ENCODE assay signal across 28 cellular contexts in the genomic region with DNA sequence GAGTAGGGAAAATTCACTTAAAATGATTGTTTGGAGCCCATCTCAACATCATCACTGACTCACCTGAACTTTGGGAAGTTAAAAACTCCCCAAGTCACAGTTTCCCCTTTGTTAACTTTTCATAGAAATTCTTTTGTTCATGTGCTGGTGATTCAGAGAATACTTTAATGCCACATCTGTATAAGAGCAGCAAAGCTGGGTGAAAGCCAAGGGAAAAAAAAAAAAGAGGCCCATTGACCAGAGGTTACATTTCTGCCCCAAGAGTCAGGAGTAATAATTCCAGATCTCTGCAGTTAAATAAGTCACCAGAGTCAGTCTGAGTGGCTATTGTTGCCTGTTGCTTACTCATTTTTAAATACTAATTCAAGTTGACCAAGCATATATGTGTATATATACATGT.
DNase-seq lines count a peak whose midpoint lies in the region; ATAC-seq and TF ChIP-seq lines count a peak whose summit lies in the region.
"Had no signal": no experiment of that assay in that cellular context is flagged by ENCODE, and none has a peak within 500 bp of the region (broad histone marks: within the 10 kb centered on the region; RNA-seq: fewer than 3 reads in every experiment).

No MANE protein-coding gene starts in this region.

- CTCF ChIA-PET in PC-3 (lab: Charles Lee), result no interaction called here

- H3K9me2 ChIP-seq in GM23338 (ENCODE audit: insufficient read depth) (no peaks in the 10 kb centered on the region), PC-3 (replicated peaks; ENCODE audit: low read length) (no peaks in the 10 kb centered on the region)
- H3K9me2 ChIP-seq: SK-N-SH had no signal

- no peaks in the 10 kb centered on the region for H3K36me3 Mint-ChIP-seq in GM23338 (ENCODE audit: low read depth)
- H3K36me3 Mint-ChIP-seq: immature natural killer cell; mesothelial cell of epicardium; naive thymus-derived CD4-positive, alpha-beta T cell; stimulated activated naive B cell treated with anti-CD40 and anti-IgM and Interleukin-4, amounts not matched to agents 10 μg/mL and 1 μg/mL and 100 μg/mL, for 72 hours had no signal

- POLR2A ChIA-PET in PC-3 (lab: Charles Lee; ENCODE audit: unreplicated experiment), result no interaction called here

- H3K27ac ChIP-seq in GM23338 (ENCODE audit: low read depth), result no peak overlapping the region
- H3K27ac ChIP-seq in PC-3 (ENCODE audit: low read length), result peak overlapping the region; percentile 12; the same call in 1 of the 2 replicates
- H3K27ac ChIP-seq: cardiac muscle cell, spleen had no signal

- H3K9me3 Mint-ChIP-seq in GM23338, result no peaks in the 10 kb centered on the region; the same call in 2 of the 3 replicates
- H3K9me3 Mint-ChIP-seq: mesothelial cell of epicardium had no signal

- no peaks in the 10 kb centered on the region for H3K4me1 Mint-ChIP-seq in GM23338
- H3K4me1 Mint-ChIP-seq: immature natural killer cell; naive thymus-derived CD4-positive, alpha-beta T cell; stimulated activated naive B cell treated with anti-CD40 and anti-IgM and Interleukin-4, amounts not matched to agents 10 μg/mL and 1 μg/mL and 100 μg/mL, for 72 hours had no signal

- ATAC-seq in GM23338, result no peak
- peak; percentile 65 for ATAC-seq in PC-3
- ATAC-seq in HG02763 (IDR thresholded peaks at IDR 0.05; ENCODE audit: unreplicated experiment), result no peak
- ATAC-seq: left ventricle myocardium superior; naive thymus-derived CD4-positive, alpha-beta T cell; stimulated activated naive B cell treated with anti-CD40 and anti-IgM and Interleukin-4, amounts not matched to agents 10 μg/mL and 1 μg/mL and 100 μg/mL, for 72 hours had no signal

- intact Hi-C loops in PC-3 (cut with micrococcal nuclease), result no loop called here

- no peak overlapping the region for H3K9ac ChIP-seq in PC-3 (ENCODE audit: low read length)
- H3K9ac ChIP-seq: SK-N-SH had no signal

- no TSS peak for BruUV-seq in PC-3 (replicated peaks; lab: Mats Ljungman, UMichigan)

- H3K9me3 ChIP-seq in PC-3 (ENCODE audit: low read length), result no peaks in the 10 kb centered on the region
- H3K9me3 ChIP-seq: Caco-2, HAP-1, SK-N-SH had no signal

- 0 out of 2 replicates have a peak overlapping the region, but pooled peaks have one; percentile 78 for H3K27ac Mint-ChIP-seq in GM23338
- H3K27ac Mint-ChIP-seq: activated T-cell treated with anti-CD3 and anti-CD28 coated beads, Interleukin-2, amount 50 U/mL, for 24 hours; immature natural killer cell; mesothelial cell of epicardium; naive thymus-derived CD4-positive, alpha-beta T cell; stimulated activated naive B cell treated with anti-CD40 and anti-IgM and Interleukin-4, amounts not matched to agents 10 μg/mL and 1 μg/mL and 100 μg/mL, for 72 hours had no signal

- no peaks in the 10 kb centered on the region for H3F3A ChIP-seq in GM23338 (replicated peaks; ENCODE audit: low read depth)
- no peaks in the 10 kb centered on the region for H3F3A ChIP-seq in PC-3 (ENCODE audit: low read length, unreplicated experiment)

- H3K4me1 ChIP-seq in GM23338 (ENCODE audit: insufficient read depth) (no peaks in the 10 kb centered on the region), PC-3 (ENCODE audit: insufficient read depth, low read length) (peaks cover 8% of the 10 kb centered on the region; the same call in 1 of the 2 replicates)
- H3K4me1 ChIP-seq: Caco-2, HAP-1, spleen had no signal

- no peaks in the 10 kb centered on the region for H3K79me2 ChIP-seq in GM23338 (replicated peaks; ENCODE audit: insufficient read depth)
- no peaks in the 10 kb centered on the region for H3K79me2 ChIP-seq in PC-3 (ENCODE audit: low read length)

- H2AFZ ChIP-seq in GM23338 (peak overlapping the region; percentile 39; the same call in 1 of the 2 replicates), PC-3 (ENCODE audit: low read length) (no peak overlapping the region)

- no peak overlapping the region for H3K4me3 Mint-ChIP-seq in GM23338
- H3K4me3 Mint-ChIP-seq: activated T-cell treated with anti-CD3 and anti-CD28 coated beads, Interleukin-2, amount 50 U/mL, for 24 hours; immature natural killer cell; mesothelial cell of epicardium; naive thymus-derived CD4-positive, alpha-beta T cell; stimulated activated naive B cell treated with anti-CD40 and anti-IgM and Interleukin-4, amounts not matched to agents 10 μg/mL and 1 μg/mL and 100 μg/mL, for 72 hours had no signal

- H3K4me3 ChIP-seq in GM23338, result no peak overlapping the region
- no peak overlapping the region for H3K4me3 ChIP-seq in PC-3 (ENCODE audit: low read length)
- H3K4me3 ChIP-seq in epithelial cell of esophagus (ENCODE audit: low read length), result no peak overlapping the region
- H3K4me3 ChIP-seq: cardiac muscle cell, HAP-1, spleen had no signal

- H3K27me3 ChIP-seq in GM23338 (ENCODE audit: insufficient read depth), result no peaks in the 10 kb centered on the region
- H3K27me3 ChIP-seq in PC-3 (ENCODE audit: low read length), result no peaks in the 10 kb centered on the region
- H3K27me3 ChIP-seq: cardiac muscle cell, spleen had no signal

- TF ChIP-seq CTCF in GM23338 (conservative IDR thresholded peaks at IDR 0.05; ENCODE audit: low read depth in 2 of 2) (no peak), PC-3 (conservative IDR thresholded peaks at IDR 0.05; ENCODE audit: low read depth, low read length) (no peak), epithelial cell of esophagus (IDR thresholded peaks at IDR 0.05; ENCODE audit: insufficient read depth, low read depth, low read length, missing control alignments) (no peak)

- peaks cover 2% of the 10 kb centered on the region for H3K27me3 Mint-ChIP-seq in GM23338 (ENCODE audit: insufficient read depth, low read depth, poor library complexity)
- H3K27me3 Mint-ChIP-seq: activated T-cell treated with anti-CD3 and anti-CD28 coated beads, Interleukin-2, amount 50 U/mL, for 24 hours; stimulated activated naive B cell treated with anti-CD40 and anti-IgM and Interleukin-4, amounts not matched to agents 10 μg/mL and 1 μg/mL and 100 μg/mL, for 72 hours had no signal

- H3K36me3 ChIP-seq in GM23338 (ENCODE audit: insufficient read depth), result no peaks in the 10 kb centered on the region
- no peaks in the 10 kb centered on the region for H3K36me3 ChIP-seq in PC-3 (ENCODE audit: low read depth, low read length)
- H3K36me3 ChIP-seq: cardiac muscle cell, HAP-1, spleen had no signal

- H3K4me2 ChIP-seq in GM23338, result no peak overlapping the region
- H3K4me2 ChIP-seq in PC-3 (ENCODE audit: low read length), result no peak overlapping the region
- H3K4me2 ChIP-seq: SK-N-SH had no signal

- H4K20me1 ChIP-seq in GM23338 (replicated peaks; ENCODE audit: insufficient read depth) (no peaks in the 10 kb centered on the region), PC-3 (ENCODE audit: low read length) (no peaks in the 10 kb centered on the region)

- no peak for DNase-seq in GM23338 (ENCODE audit: low spot score)
- DNase-seq in PC-3, result peak; percentile 77
- peak; percentile 4 for DNase-seq in epithelial cell of esophagus (ENCODE audit: low read depth)
- DNase-seq in kidney tubule cell (ENCODE audit: low spot score), result peak; percentile 88
- DNase-seq in SKM-1 (lab: John Stamatoyannopoulos, UW; ENCODE audit: unreplicated experiment), result no peak
- no peak for DNase-seq in activated effector memory CD4-positive, alpha-beta T cell treated with anti-CD3 and anti-CD28 coated beads, Interleukin-2, amount 50 U/mL, for 16 hours
- no peak for DNase-seq in dedifferentiated amniotic fluid mesenchymal stem cell (ENCODE audit: extremely low spot score)
- DNase-seq: activated CD8-positive, alpha-beta memory T cell treated with anti-CD3 and anti-CD28 coated beads for 24 hours; activated T-cell treated with anti-CD3 and anti-CD28 coated beads, Interleukin-2, amount 50 U/mL, for 24 hours; C1 segment of cervical spinal cord; Caco-2; dermis blood vessel endothelial cell; hippocampal formation; immature natural killer cell; KG1; left ventricle myocardium superior; naive thymus-derived CD4-positive, alpha-beta T cell; NCI-H2171; NCI-H526; SK-N-SH; spleen; stimulated activated CD4-positive, alpha-beta T cell treated with anti-CD3 and anti-CD28 coated beads, Interleukin-4, amount 100 ng/mL, for 1 hour; stimulated activated naive B cell treated with anti-CD40 and anti-IgM and Interleukin-4, amounts not matched to agents 10 μg/mL and 1 μg/mL and 100 μg/mL, for 72 hours; T-helper 2 cell had no signal

TF ChIP-seq in GM23338, 12 proteins besides CTCF, POLR2A, EP300 and RAD21:
- TF ChIP-seq JUNB (IDR thresholded peaks at IDR 0.05; ENCODE audit: unreplicated experiment) (no peak), ZNF331 (CRISPR knock-in tag; IDR thresholded peaks at IDR 0.05; ENCODE audit: low read depth) (no peak)

Comparison
In these comparisons a context has a peak if more than half of its experiments do, and no peak if none do; other contexts are left out.
1. DNase-seq: peak in PC-3 (single experiment), epithelial cell of esophagus (single experiment) and kidney tubule cell (single experiment); none in GM23338 (single experiment), SKM-1 (single experiment), activated effector memory CD4-positive, alpha-beta T cell treated with anti-CD3 and anti-CD28 coated beads, Interleukin-2, amount 50 U/mL, for 16 hours (single experiment) and dedifferentiated amniotic fluid mesenchymal stem cell (single experiment).